8 cellular contexts compared by ENCODE assay signal in the genomic region with DNA sequence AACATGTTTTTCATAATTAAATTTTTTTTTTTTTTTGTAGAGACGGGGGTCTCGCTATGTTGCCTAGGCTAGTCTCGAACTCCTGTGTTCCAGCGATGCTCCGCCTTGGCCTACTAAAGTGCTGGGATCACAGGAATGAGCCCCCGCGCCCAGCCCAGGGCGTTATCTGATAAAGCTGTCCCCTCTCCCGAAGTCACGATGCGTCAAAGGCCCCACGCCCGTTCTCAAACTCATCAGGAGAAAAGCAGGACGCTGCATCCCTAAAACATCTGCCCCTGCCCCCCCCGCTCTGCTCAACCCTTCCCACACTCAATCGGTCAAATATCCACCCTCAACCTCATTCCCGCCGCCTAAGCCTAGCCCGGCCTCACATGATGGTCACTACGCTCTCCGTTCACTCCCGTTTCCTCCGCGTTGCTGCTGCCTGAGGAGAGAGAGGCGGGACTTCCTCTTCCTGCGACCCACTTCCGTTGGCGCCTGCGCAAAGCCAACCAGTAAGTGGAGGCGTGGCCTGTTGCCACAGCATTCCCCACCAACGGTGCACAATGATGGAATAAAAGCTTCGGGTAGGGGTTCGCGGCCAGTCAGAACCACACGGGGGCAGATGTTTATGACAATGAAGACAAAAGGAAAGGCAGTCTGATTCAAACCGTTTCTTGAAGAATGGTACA. TPM values are rescaled to one million over a fixed set of nuclear protein-coding genes. Genes with fewer than 3 reads are reported as not detected.
DNase-seq lines count a peak whose midpoint lies in the region; ATAC-seq, FAIRE-seq and TF ChIP-seq lines count a peak whose summit lies in the region.

TSS of gene SNRPD2 (minus strand) at position 438 of the 671 bp plus-strand sequence. CDS start at position 373, 65 bp downstream.

- peak within 1 kb of the TSS; percentile 96 for H3K4me3 Mint-ChIP-seq in WTC11

- POLR2A ChIA-PET in WTC11 (lab: Charles Lee), result interaction anchor here (0.6 to 3.3 kb wide), 25 partner anchors 9 to 365 kb away, joined by 3 to 39 read pairs (median 4); partner anchors contain the start of genes FBXO46, FOSB, GIPR and RSPH6A

- H3K9ac ChIP-seq in keratinocyte (ENCODE audit: control insufficient read depth, extremely low read depth, insufficient read depth, low read length), result peak within 1 kb of the TSS; percentile 96

- FAIRE-seq in keratinocyte (lab: Jason Lieb, UNC), result peak; percentile 80

- dilution Hi-C loops in keratinocyte (cut with MboI; ENCODE audit: extremely low pct_ligation_motif_present, low sequenced_read_pairs), result no loop called here

- peak within 1 kb of the TSS; percentile 97 for H3K4me2 ChIP-seq in keratinocyte (ENCODE audit: control insufficient read depth, extremely low read depth, insufficient read depth, low read depth, low read length)

- no peaks in the 10 kb centered on the region for H3K9me3 ChIP-seq in keratinocyte (ENCODE audit: control insufficient read depth, low read depth, low read length)

- no peaks in the 10 kb centered on the region for H3K9me1 ChIP-seq in keratinocyte (ENCODE audit: control insufficient read depth, extremely low read depth, insufficient read depth, low read length)

- peak within 1 kb of the TSS; percentile 93 for H3K27ac ChIP-seq in keratinocyte (ENCODE audit: control insufficient read depth, insufficient read depth, low read length)

- H3K27me3 Mint-ChIP-seq in WTC11 (ENCODE audit: low read depth), result peaks cover 3% of the 10 kb centered on the region; the same call in 1 of the 2 replicates

- ATAC-seq in GM18873 (IDR thresholded peaks at IDR 0.05; ENCODE audit: low FRiP score, unreplicated experiment), result peak; percentile 38
- peak; percentile 48 for ATAC-seq in HG03135 (IDR thresholded peaks at IDR 0.05; ENCODE audit: unreplicated experiment)
- peak; percentile 55 for ATAC-seq in WTC11

- H3K4me1 Mint-ChIP-seq in WTC11, result peaks cover 6% of the 10 kb centered on the region; the same call in 1 of the 2 replicates

- H2AFZ ChIP-seq in keratinocyte (ENCODE audit: control insufficient read depth, low read length), result peak within 1 kb of the TSS; percentile 99

- peaks cover 47% of the 10 kb centered on the region for H3K36me3 Mint-ChIP-seq in WTC11

- peak within 1 kb of the TSS; percentile 100 for H3K27ac Mint-ChIP-seq in WTC11

- H3K4me3 ChIP-seq in keratinocyte (ENCODE audit: control insufficient read depth in 2 of 3, extremely low read depth in 1 of 3, insufficient read depth in 2 of 3, low read depth in 1 of 3, low read length in 3 of 3), result peak within 1 kb of the TSS; percentile 79 to 98 (median 98)

- peaks cover 36% of the 10 kb centered on the region for H3K79me2 ChIP-seq in keratinocyte (ENCODE audit: control insufficient read depth, insufficient read depth, low read length)

- H3K9me3 Mint-ChIP-seq in WTC11, result no peaks in the 10 kb centered on the region

- H3K27me3 ChIP-seq in keratinocyte (ENCODE audit: control insufficient read depth, extremely low read depth, insufficient read depth, low read length), result no peaks in the 10 kb centered on the region

- no peak for TF ChIP-seq CTCF in WTC11 (IDR thresholded peaks at IDR 0.05)
- no peak for TF ChIP-seq CTCF in keratinocyte (optimal IDR thresholded peaks at IDR 0.05 in 1 of 3, IDR thresholded peaks at IDR 0.05 in 1 of 3, conservative IDR thresholded peaks at IDR 0.05 in 1 of 3; ENCODE audit: extremely low read depth in 1 of 3, insufficient read depth in 2 of 3, low read length in 3 of 3)

- CTCF ChIA-PET in WTC11 (lab: Charles Lee), result interaction anchor here (0.6 to 5.4 kb wide), 44 partner anchors 10 to 337 kb away, joined by 3 to 86 read pairs (median 5); partner anchors contain the start of genes FBXO46, RSPH6A, SIX5 and SYMPK

- H3K36me3 ChIP-seq in keratinocyte (ENCODE audit: control insufficient read depth in 2 of 2, extremely low read depth in 1 of 2, insufficient read depth in 2 of 2, low read length in 2 of 2), result peaks cover 24 to 32% of the 10 kb centered on the region in 2 experiments

- DNase-seq in AG08396 (ENCODE audit: low spot score) (peak; percentile 95), NCI-H226 (peak; percentile 88), WTC11 (ENCODE audit: low spot score) (peak; percentile 94), cerebellar nuclear complex (lab: John Stamatoyannopoulos, UW) (peak; percentile 67 to 96), keratinocyte (ENCODE audit: low read depth, low spot score) (peak; percentile 81)
- peak; percentile 90 to 95 (median 92) for DNase-seq in stimulated activated CD4-positive, alpha-beta T cell treated with anti-CD3 and anti-CD28 coated beads, Interleukin-12 subunit alpha, Interleukin-12 subunit beta, amount 100 ng/mL, for 48 hours (ENCODE audit: low read depth in 2 of 3, low spot score in 1 of 3)

- peaks cover 11% of the 10 kb centered on the region for H3K4me1 ChIP-seq in keratinocyte (ENCODE audit: control insufficient read depth, extremely low read depth, insufficient read depth, low read length)

- H4K20me1 ChIP-seq in keratinocyte (ENCODE audit: control insufficient read depth, extremely low read depth, insufficient read depth, low read length), result no peaks in the 10 kb centered on the region

TF ChIP-seq in WTC11, 78 proteins besides CTCF, POLR2A, EP300 and RAD21 (continues in another document):
- no peak for TF ChIP-seq ZNF532 (CRISPR knock-in tag; IDR thresholded peaks at IDR 0.05; ENCODE audit: borderline replicate concordance)
- peak; percentile 82; the same call in 1 of the 2 replicates for TF ChIP-seq E2F4 (CRISPR knock-in tag; IDR thresholded peaks at IDR 0.05; ENCODE audit: borderline replicate concordance, low read depth)
- TF ChIP-seq, protein P1, sequence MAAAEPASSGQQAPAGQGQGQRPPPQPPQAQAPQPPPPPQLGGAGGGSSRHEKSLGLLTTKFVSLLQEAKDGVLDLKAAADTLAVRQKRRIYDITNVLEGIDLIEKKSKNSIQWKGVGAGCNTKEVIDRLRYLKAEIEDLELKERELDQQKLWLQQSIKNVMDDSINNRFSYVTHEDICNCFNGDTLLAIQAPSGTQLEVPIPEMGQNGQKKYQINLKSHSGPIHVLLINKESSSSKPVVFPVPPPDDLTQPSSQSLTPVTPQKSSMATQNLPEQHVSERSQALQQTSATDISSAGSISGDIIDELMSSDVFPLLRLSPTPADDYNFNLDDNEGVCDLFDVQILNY (CRISPR knock-in tag; IDR thresholded peaks at IDR 0.05), result 0 out of 2 replicates have a peak, but pooled peaks have one; percentile 27
- TF ChIP-seq ZNF416 (CRISPR knock-in tag; IDR thresholded peaks at IDR 0.05), result no peak
- peak; percentile 65; the same call in 1 of the 2 replicates for TF ChIP-seq ETV6 (CRISPR knock-in tag; IDR thresholded peaks at IDR 0.05)
- peak; percentile 36; the same call in 1 of the 2 replicates for TF ChIP-seq USF2 (CRISPR knock-in tag; IDR thresholded peaks at IDR 0.05)

RNA-seq across cellular contexts. Expression of gene SNRPD2, which starts in this region (rescaled TPM):
- 739 to 792 TPM (median 784 TPM) in 3 replicates for total RNA-seq in WTC11 (2021)
- 511 to 1,051 TPM (median 836 TPM) in 3 replicates for polyA plus RNA-seq in keratinocyte
- polyA plus RNA-seq in keratinocyte (2011; ENCODE audit: low read depth), result 66.7 TPM
- polyA plus RNA-seq in keratinocyte (2011; cell fraction: cytosol; rRNA removed), result 566 and 587 TPM in 2 replicates
- 147 and 148 TPM in 2 replicates for polyA plus RNA-seq in keratinocyte (2011; cell fraction: nucleus; rRNA removed)
- 347 and 735 TPM in 2 replicates for polyA plus RNA-seq in keratinocyte (2012; ENCODE audit: low replicate concordance)
- 103 to 227 TPM (median 175 TPM) in 3 replicates for polyA minus RNA-seq in keratinocyte
- polyA minus RNA-seq in keratinocyte (2011; cell fraction: cytosol; rRNA and poly(A)+ RNA removed), result 172 TPM
- 27.3 and 43.0 TPM in 2 replicates for polyA minus RNA-seq in keratinocyte (2011; cell fraction: nucleus; rRNA and poly(A)+ RNA removed)

Comparison
In these comparisons a context has a peak if more than half of its experiments do, and no peak if none do; other contexts are left out.
1. Peak in every context shown above with its lines: DNase-seq, ATAC-seq, H3K4me3 ChIP-seq and H3K27ac ChIP-seq.